ENCODE assay signal across 25 cellular contexts in the genomic region with DNA sequence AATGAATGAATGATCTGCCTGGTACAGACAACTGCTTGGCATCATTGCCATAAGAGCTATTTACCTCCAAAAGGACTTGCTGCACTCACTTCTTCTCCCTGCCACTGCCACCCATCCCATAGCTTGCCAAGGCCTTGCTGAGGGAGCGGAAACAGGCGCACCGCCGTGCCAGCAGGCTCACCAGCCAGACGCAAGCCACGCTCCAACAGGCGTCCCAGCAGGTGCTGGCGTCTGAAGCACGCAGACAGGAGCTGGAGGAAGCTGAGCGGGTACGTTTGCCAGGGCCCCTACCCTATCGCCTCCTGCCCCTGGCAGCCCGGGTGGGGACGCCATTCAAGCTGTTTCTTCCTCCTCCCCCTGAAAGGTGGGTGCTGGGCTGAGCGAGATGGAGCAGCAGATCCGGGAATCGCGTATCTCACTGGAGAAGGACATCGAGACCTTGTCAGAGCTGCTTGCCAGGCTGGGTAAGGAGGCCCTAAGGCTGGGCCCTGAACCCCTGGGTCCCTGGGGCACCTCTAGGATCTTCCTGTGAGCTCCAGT. TPM values are rescaled to one million over a fixed set of nuclear protein-coding genes. Genes with fewer than 3 reads are reported as not detected.
DNase-seq lines count a peak whose midpoint lies in the region; ATAC-seq and FAIRE-seq lines count a peak whose summit lies in the region.
"Had no signal": no experiment of that assay in that cellular context is flagged by ENCODE, and none has a peak within 500 bp of the region (broad histone marks: within the 10 kb centered on the region; RNA-seq: fewer than 3 reads in every experiment).

No MANE protein-coding gene starts in this region.

- H3K27ac ChIP-seq in small intestine (ENCODE audit: low read depth in 1 of 2, low read length in 1 of 2): no peak overlapping the region
- H3K27ac ChIP-seq: C4-2B, GM23248, HL-60, PC-9 had no signal

- H3K4me3 ChIP-seq in small intestine (ENCODE audit: low read depth in 1 of 2, low read length in 2 of 2): no peak overlapping the region
- H3K4me3 ChIP-seq: GM23248, PC-9 had no signal

- no peaks in the 10 kb centered on the region for H3K4me1 ChIP-seq in small intestine (ENCODE audit: control insufficient read depth in 2 of 2, insufficient read depth in 1 of 2, low read depth in 1 of 2, low read length in 1 of 2)

- H3K27me3 ChIP-seq in small intestine (ENCODE audit: control insufficient read depth in 2 of 2, insufficient read depth in 2 of 2, low read length in 2 of 2): peaks cover 0 to 3% of the 10 kb centered on the region in 2 donors

- DNase-seq in NCI-H2107 treated with DMSO at 0.1 percent for 48 hours (lab: John Stamatoyannopoulos, UW; ENCODE audit: unreplicated experiment) (peak; percentile 14), NCI-H2107 (lab: John Stamatoyannopoulos, UW) (no peak), NCI-H1092 treated with DMSO at 0.1 percent for 48 hours (lab: John Stamatoyannopoulos, UW) (peak; percentile 50), NCI-H774 (lab: John Stamatoyannopoulos, UW) (peak; percentile 1), small intestine (no peak), NCI-H2029 treated with DMSO at 0.1 percent for 48 hours (lab: John Stamatoyannopoulos, UW) (no peak)
- DNase-seq: AML-193, DMS53, GM23248, H9, HFFc6, Karpas-422, NCI-H1417 treated with DMSO at 0.1 percent for 48 hours, NCI-H1930, NCI-H345, NCI-H526, PC-9, RPMI8226, SHP77, T1000 had no signal

- ATAC-seq in HG02938 (IDR thresholded peaks at IDR 0.05; ENCODE audit: unreplicated experiment) (no peak), HG02798 (IDR thresholded peaks at IDR 0.05; ENCODE audit: poor library complexity, unreplicated experiment) (no peak)

- no peaks in the 10 kb centered on the region for H3K36me3 ChIP-seq in small intestine (ENCODE audit: control insufficient read depth in 2 of 2, insufficient read depth in 2 of 2, low read length in 2 of 2)

- 86 to 87% (median 87%) methylated on average over 14 to 19 of the region's 19 CpGs for WGBS in small intestine, 3 donors

- H3K9me3 ChIP-seq in small intestine (ENCODE audit: control insufficient read depth, low read depth): no peaks in the 10 kb centered on the region

- no peak for FAIRE-seq in small intestine (lab: Jason Lieb, UNC)
- FAIRE-seq: D721Med had no signal

RNA-seq across cellular contexts. Expression of a gene that starts 8.9 kb away (rescaled TPM):
- polyA plus RNA-seq in small intestine: 1 to 10 TPM in 2 of 3 donors, under 1 TPM in 1; 0.45 to 9.3 (median 1.4) TPM

RNA-seq across cellular contexts. Expression of a gene that starts 38.0 kb away (rescaled TPM):
- polyA plus RNA-seq in small intestine: 10 to 100 TPM; 16.7 to 49.7 (median 35.6) TPM

Comparison
In these comparisons a context has a peak if more than half of its experiments do, and no peak if none do; other contexts are left out.
1. DNase-seq: peak in NCI-H2107 treated with DMSO at 0.1 percent for 48 hours (single experiment), NCI-H1092 treated with DMSO at 0.1 percent for 48 hours (single experiment) and NCI-H774 (single experiment); none in NCI-H2107 (single experiment), small intestine (single experiment) and NCI-H2029 treated with DMSO at 0.1 percent for 48 hours (single experiment).